Comparison of ENCODE assay signal across 35 cellular contexts in genomic region chr10:126016884-126017283, GRCh38.
"Had no signal": no experiment of that assay in that cellular context is flagged by ENCODE, and none has a peak within 500 bp of the region (broad histone marks: within the 10 kb centered on the region; RNA-seq: fewer than 3 reads in every experiment).

No MANE protein-coding gene starts in this region.

- ATAC-seq: activated CD4-positive, alpha-beta T cell treated with anti-CD3 and anti-CD28 coated beads for 36 hours; activated CD4-positive, CD25-positive, alpha-beta regulatory T cell treated with anti-CD3 and anti-CD28 coated beads, Interleukin-2, amount 50 U/mL, for 24 hours; activated CD8-positive, alpha-beta T cell treated with anti-CD3 and anti-CD28 coated beads, Interleukin-2, amount 10 ng/mL, durations not matched to agents 7 days and 5 days; activated naive CD4-positive, alpha-beta T cell treated with anti-CD3 and anti-CD28 coated beads, Interleukin-2, amount 50 U/mL, for 72 hours; K562; PC-3 had no signal

- H3K36me3 ChIP-seq: adrenal gland, cardiac muscle cell, Peyer's patch, SJSA1 had no signal

- H3K36me3 Mint-ChIP-seq: activated naive CD4-positive, alpha-beta T cell treated with anti-CD3 and anti-CD28 coated beads, Interleukin-2, amount 50 U/mL, for 72 hours had no signal

- DNase-seq: activated CD4-positive, alpha-beta T cell treated with anti-CD3 and anti-CD28 coated beads for 36 hours; activated CD4-positive, alpha-beta T cell treated with anti-CD3 and anti-CD28 coated beads, Interleukin-2, amount 10 ng/mL, durations not matched to agents 7 days and 5 days; activated CD4-positive, alpha-beta T cell treated with anti-CD3 and anti-CD28 coated beads, Interleukin-2, amount 50 U/mL, for 48 hours; activated CD8-positive, alpha-beta T cell treated with anti-CD3 and anti-CD28 coated beads, Interleukin-2, amount 10 ng/mL, durations not matched to agents 7 days and 5 days; activated gamma-delta T cell; activated naive CD4-positive, alpha-beta T cell treated with anti-CD3 and anti-CD28 coated beads for 36 hours; activated T-cell treated with anti-CD3 and anti-CD28 coated beads, Interleukin-2, amount 50 U/mL, for 24 hours; adrenal gland; brain microvascular endothelial cell; NCI-H1048; NCI-H1105 treated with DMSO at 0.1 percent for 48 hours; NCI-H1436 treated with DMSO at 0.1 percent for 48 hours; NCI-H187; NCI-H2029 treated with DMSO at 0.1 percent for 48 hours; NCI-H2107; NCI-H2171; NCI-H510A; NCI-H526; NCI-H748 treated with DMSO at 0.1 percent for 48 hours; NK-92 treated with Interleukin-12 subunit alpha and Interleukin-12 subunit beta, amount 100 ng/mL, for 24 hours; PC-3; Peyer's patch; RPMI8226; SHP77 treated with DMSO at 0.1 percent for 48 hours; SK-N-SH had no signal

- H3K4me2 ChIP-seq: SK-N-SH had no signal

- H3K27ac ChIP-seq: adrenal gland, cardiac muscle cell, Peyer's patch, SJSA1 had no signal

- H3K4me3 ChIP-seq: adrenal gland, cardiac muscle cell, K562, Peyer's patch, SJSA1 had no signal

- H3K27me3 Mint-ChIP-seq: activated CD4-positive, alpha-beta T cell treated with anti-CD3 and anti-CD28 coated beads, Interleukin-2, amount 10 ng/mL, durations not matched to agents 7 days and 5 days; central memory CD8-positive, alpha-beta T cell had no signal

- H3K27ac Mint-ChIP-seq: activated CD4-positive, alpha-beta T cell treated with anti-CD3 and anti-CD28 coated beads for 36 hours; activated CD4-positive, alpha-beta T cell treated with anti-CD3 and anti-CD28 coated beads, Interleukin-2, amount 10 ng/mL, durations not matched to agents 7 days and 5 days; activated CD8-positive, alpha-beta T cell treated with anti-CD3 and anti-CD28 coated beads, Interleukin-2, amount 10 ng/mL, durations not matched to agents 7 days and 5 days; activated naive CD4-positive, alpha-beta T cell treated with anti-CD3 and anti-CD28 coated beads for 36 hours; activated naive CD4-positive, alpha-beta T cell treated with anti-CD3 and anti-CD28 coated beads, Interleukin-2, amount 50 U/mL, for 72 hours; activated T-cell treated with anti-CD3 and anti-CD28 coated beads, Interleukin-2, amount 50 U/mL, for 24 hours; activated T-helper 2 cell treated with anti-CD3 and anti-CD28 coated beads, Interferon-gamma antibody, Interleukin-2, Interleukin-4, amounts not matched to agents 10 μg/mL and 5 μg/mL and 100 μg/mL, durations not matched to agents 14 hours and 24 hours and 36 hours; T-helper 1 cell treated with Interleukin-12 subunit alpha and Interleukin-12 subunit beta and Interleukin-4 antibody, amounts not matched to agents 30 μg/mL and 1 μg/mL, for 36 hours; T-helper 2 cell treated with Interferon-gamma antibody and Interleukin-4, amounts not matched to agents 5 μg/mL and 100 μg/mL, for 36 hours had no signal

- H3K4me1 Mint-ChIP-seq: activated CD4-positive, alpha-beta T cell treated with anti-CD3 and anti-CD28 coated beads, Interleukin-2, amount 10 ng/mL, durations not matched to agents 7 days and 5 days; central memory CD8-positive, alpha-beta T cell had no signal

- H3K4me1 ChIP-seq: adrenal gland, Peyer's patch had no signal

- H3K27me3 ChIP-seq: adrenal gland, brain microvascular endothelial cell, cardiac muscle cell, Peyer's patch, SJSA1 had no signal

- H3K9me3 ChIP-seq: adrenal gland, Peyer's patch, SJSA1, SK-N-SH had no signal

- FAIRE-seq: K562, TTC549 had no signal

- H3K9ac ChIP-seq: SK-N-SH had no signal

- H3K4me3 Mint-ChIP-seq: activated CD4-positive, alpha-beta T cell treated with anti-CD3 and anti-CD28 coated beads for 36 hours; activated CD4-positive, alpha-beta T cell treated with anti-CD3 and anti-CD28 coated beads, Interleukin-2, amount 10 ng/mL, durations not matched to agents 7 days and 5 days; activated CD8-positive, alpha-beta T cell treated with anti-CD3 and anti-CD28 coated beads, Interleukin-2, amount 10 ng/mL, durations not matched to agents 7 days and 5 days; activated naive CD4-positive, alpha-beta T cell treated with anti-CD3 and anti-CD28 coated beads for 36 hours; activated T-cell treated with anti-CD3 and anti-CD28 coated beads, Interleukin-2, amount 50 U/mL, for 24 hours; central memory CD8-positive, alpha-beta T cell; T-helper 1 cell treated with Interleukin-12 subunit alpha and Interleukin-12 subunit beta and Interleukin-4 antibody, amounts not matched to agents 30 μg/mL and 1 μg/mL, for 36 hours; T-helper 2 cell treated with Interferon-gamma antibody and Interleukin-4, amounts not matched to agents 5 μg/mL and 100 μg/mL, for 36 hours had no signal

- H3K9me3 Mint-ChIP-seq: activated CD4-positive, alpha-beta T cell treated with anti-CD3 and anti-CD28 coated beads, Interleukin-2, amount 10 ng/mL, durations not matched to agents 7 days and 5 days; activated naive CD4-positive, alpha-beta T cell treated with anti-CD3 and anti-CD28 coated beads for 36 hours; activated naive CD4-positive, alpha-beta T cell treated with anti-CD3 and anti-CD28 coated beads, Interleukin-2, amount 50 U/mL, for 72 hours; activated T-cell treated with anti-CD3 and anti-CD28 coated beads, Interleukin-2, amount 50 U/mL, for 24 hours; activated T-helper 2 cell treated with anti-CD3 and anti-CD28 coated beads, Interferon-gamma antibody, Interleukin-2, Interleukin-4, amounts not matched to agents 10 μg/mL and 5 μg/mL and 100 μg/mL, durations not matched to agents 14 hours and 24 hours and 36 hours; T-helper 1 cell treated with Interleukin-12 subunit alpha and Interleukin-12 subunit beta and Interleukin-4 antibody, amounts not matched to agents 30 μg/mL and 1 μg/mL, for 36 hours; T-helper 2 cell treated with Interferon-gamma antibody and Interleukin-4, amounts not matched to agents 5 μg/mL and 100 μg/mL, for 36 hours had no signal
